ENCODE assay signal across 8 cellular contexts in the genomic region with DNA sequence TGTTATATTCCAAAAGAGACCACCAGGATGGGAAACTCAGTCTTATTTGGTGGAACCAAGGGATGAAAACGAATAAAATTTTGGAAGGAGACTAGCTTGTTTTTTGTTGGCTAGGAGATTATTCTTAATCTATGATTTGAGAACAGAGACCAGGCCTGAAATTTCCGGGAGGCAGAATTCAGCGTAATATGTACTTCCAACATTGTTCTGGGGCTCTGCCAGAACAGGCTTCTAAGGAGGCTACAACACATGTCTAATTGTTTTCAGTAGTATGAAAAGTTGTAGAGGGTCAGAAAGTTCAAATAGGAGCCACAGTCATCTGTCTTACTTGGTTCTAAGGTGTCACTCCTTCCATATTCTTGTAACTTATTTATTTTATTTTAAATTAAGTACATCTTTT. TPM values are rescaled to one million over a fixed set of nuclear protein-coding genes. Genes with fewer than 3 reads are reported as not detected.
DNase-seq lines count a peak whose midpoint lies in the region; TF ChIP-seq lines count a peak whose summit lies in the region.

No MANE protein-coding gene starts in this region.

- H3K4me3 ChIP-seq in GM08714 (ENCODE audit: low read length) (peak overlapping the region; percentile 87), esophagus squamous epithelium (peak overlapping the region; percentile 78 to 100 (median 84)), rectal smooth muscle tissue (ENCODE audit: low read length) (peak overlapping the region; percentile 91)

- H3K27ac ChIP-seq in esophagus squamous epithelium = peak overlapping the region; percentile 91 to 98 (median 94)
- no peak overlapping the region for H3K27ac ChIP-seq in rectal smooth muscle tissue (ENCODE audit: low read depth, low read length)

- WGBS in esophagus squamous epithelium, 2 donors = 41 to 53% methylated on average over 3 of the region's 3 CpGs

- peaks cover 0 to 44% (median 17%) of the 10 kb centered on the region in 3 donors for H3K4me1 ChIP-seq in esophagus squamous epithelium
- H3K4me1 ChIP-seq in rectal smooth muscle tissue (ENCODE audit: control insufficient read depth, insufficient read depth, low read length) = peaks cover 5% of the 10 kb centered on the region

- intact Hi-C loops in esophagus squamous epithelium (cut with DNase I) = no loop called here

- no peak for TF ChIP-seq POLR2A in esophagus squamous epithelium (IDR thresholded peaks at IDR 0.05)

- TF ChIP-seq CTCF in esophagus squamous epithelium (IDR thresholded peaks at IDR 0.05) = peak in 1 of 6 experiments; percentile 13

- H3K27me3 ChIP-seq in esophagus squamous epithelium (no peaks in the 10 kb centered on the region), rectal smooth muscle tissue (ENCODE audit: control insufficient read depth, insufficient read depth, low read length) (no peaks in the 10 kb centered on the region)

- DNase-seq in RPMI7951 (ENCODE audit: low read depth) (peak; percentile 24), esophagus squamous epithelium (lab: John Stamatoyannopoulos, UW) (no peak), HuH-7 (ENCODE audit: low spot score) (no peak), NCI-H1105 (lab: John Stamatoyannopoulos, UW) (no peak), amniotic stem cell (lab: John Stamatoyannopoulos, UW) (no peak), H4 (ENCODE audit: low spot score) (no peak)

- H3K9ac ChIP-seq in rectal smooth muscle tissue (ENCODE audit: low read length) = no peak overlapping the region

- H3K36me3 ChIP-seq in esophagus squamous epithelium = peaks cover 0 to 36% (median 16%) of the 10 kb centered on the region in 3 donors
- peaks cover 2% of the 10 kb centered on the region for H3K36me3 ChIP-seq in rectal smooth muscle tissue (ENCODE audit: control insufficient read depth, insufficient read depth, low read length)

- H3K9me3 ChIP-seq in esophagus squamous epithelium = no peaks in the 10 kb centered on the region

RNA-seq across cellular contexts. Expression of gene DDX21, which starts 1.7 kb away (rescaled TPM):
- total RNA-seq in RPMI7951 (2014; rRNA removed; shearing (Covaris generic)) = 47.2 and 53.6 TPM in 2 replicates
- 100 to 1,000 TPM in 1 of 4 donors, 10 to 100 TPM in 3; 39.2 to 112 (median 84.0) TPM for total RNA-seq in esophagus squamous epithelium
- total RNA-seq in H4 (2014; rRNA removed; shearing (Covaris generic)) = 61.5 and 78.2 TPM in 2 replicates

RNA-seq across cellular contexts. Expression of gene KIFBP, which starts 30.9 kb away (rescaled TPM):
- total RNA-seq in RPMI7951 (2014; rRNA removed; shearing (Covaris generic)) = 44.9 and 47.0 TPM in 2 replicates
- total RNA-seq in esophagus squamous epithelium = 10 to 100 TPM; 15.5 to 31.0 (median 16.4) TPM
- 32.0 and 35.2 TPM in 2 replicates for total RNA-seq in H4 (2014; rRNA removed; shearing (Covaris generic))

RNA-seq across cellular contexts. Expression of gene DDX50, which starts 56.5 kb away (rescaled TPM):
- total RNA-seq in RPMI7951 (2014; rRNA removed; shearing (Covaris generic)) = 53.6 and 53.9 TPM in 2 replicates
- total RNA-seq in esophagus squamous epithelium = 10 to 100 TPM in 3 of 4 donors, 1 to 10 TPM in 1; 6.5 to 40.6 (median 24.6) TPM
- total RNA-seq in H4 (2014; rRNA removed; shearing (Covaris generic)) = 41.2 and 42.5 TPM in 2 replicates
